Comparison of ENCODE assay signal across 21 cellular contexts in the genomic region with DNA sequence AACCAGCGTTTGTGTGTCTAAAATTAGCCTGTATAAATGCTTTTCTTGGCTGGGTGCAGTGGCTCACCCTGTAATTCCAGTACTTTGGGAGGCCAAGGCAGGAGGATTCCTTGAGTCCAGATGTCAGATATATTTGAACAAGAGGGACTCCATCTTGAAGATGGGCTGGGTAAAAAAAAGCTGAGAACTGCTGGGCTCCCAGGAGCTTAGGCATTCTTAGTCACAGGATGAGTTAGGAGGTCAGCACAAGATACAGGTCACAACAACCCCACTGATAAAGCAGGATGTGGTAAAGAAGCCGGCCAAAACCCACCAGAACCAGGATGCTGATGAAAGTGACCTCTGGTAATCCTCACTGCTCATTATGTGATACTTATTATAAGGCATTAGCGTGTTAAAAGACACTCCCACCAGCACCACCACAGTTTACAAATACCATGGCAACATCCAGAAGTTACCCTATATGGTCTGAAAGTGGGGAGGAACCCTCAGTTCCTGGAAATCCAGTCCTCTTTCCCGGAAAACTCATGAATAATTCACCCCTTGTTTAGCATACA. TPM values are rescaled to one million over a fixed set of nuclear protein-coding genes. Genes with fewer than 3 reads are reported as not detected.
A peak's percentile ranks its signal among the peaks of the same experiment; 100 is the strongest.
DNase-seq lines count a peak whose midpoint lies in the region; ATAC-seq, FAIRE-seq and TF ChIP-seq lines count a peak whose summit lies in the region.
"Had no signal": no experiment of that assay in that cellular context is flagged by ENCODE, and none has a peak within 500 bp of the region (broad histone marks: within the 10 kb centered on the region; RNA-seq: fewer than 3 reads in every experiment).

No MANE protein-coding gene starts in this region.

- no peak overlapping the region for H3K9ac ChIP-seq in endodermal cell (ENCODE audit: extremely low read depth, low read length, poor library complexity, severe bottlenecking)

- peaks cover 0 to 8% of the 10 kb centered on the region in 2 donors for H3K4me1 Mint-ChIP-seq in natural killer cell treated with Interleukin-12 subunit alpha and Interleukin-12 subunit beta and Interleukin-15 and Interleukin-18, amount 100 ng/mL, for 72 hours (ENCODE audit: low read depth in 2 of 2)
- H3K4me1 Mint-ChIP-seq in endodermal cell, result peaks cover 5% of the 10 kb centered on the region

- H3K27ac Mint-ChIP-seq in natural killer cell treated with Interleukin-12 subunit alpha and Interleukin-12 subunit beta and Interleukin-15 and Interleukin-18, amount 100 ng/mL, for 72 hours, result no peak overlapping the region
- no peak overlapping the region for H3K27ac Mint-ChIP-seq in endodermal cell
- H3K27ac Mint-ChIP-seq: activated CD4-positive, alpha-beta memory T cell treated with anti-CD3 and anti-CD28 coated beads, Interleukin-2, amount 10 ng/mL, durations not matched to agents 7 days and 5 days; activated T-helper 1 cell treated with anti-CD3 and anti-CD28 coated beads, Interleukin-12 subunit alpha, Interleukin-12 subunit beta, Interleukin-2, Interleukin-4 antibody, amounts not matched to agents 30 ng/mL and 10 ng/mL and 1 ng/mL, durations not matched to agents 14 hours and 24 hours and 36 hours; immature natural killer cell had no signal

- no peak overlapping the region for H3K27ac ChIP-seq in endodermal cell (ENCODE audit: low read depth, low read length)
- H3K27ac ChIP-seq: gastrocnemius medialis had no signal

- H3K27me3 Mint-ChIP-seq in natural killer cell treated with Interleukin-12 subunit alpha and Interleukin-12 subunit beta and Interleukin-15 and Interleukin-18, amount 100 ng/mL, for 72 hours, result peaks cover 0 to 6% of the 10 kb centered on the region in 2 donors
- peaks cover 10% of the 10 kb centered on the region for H3K27me3 Mint-ChIP-seq in endodermal cell (ENCODE audit: insufficient read depth)

- TF ChIP-seq CTCF in bronchial epithelial cell (IDR thresholded peaks at IDR 0.05; ENCODE audit: insufficient read depth, low read length, severe bottlenecking) (no peak), endodermal cell (conservative IDR thresholded peaks at IDR 0.05) (no peak)

- H3K36me3 Mint-ChIP-seq in natural killer cell treated with Interleukin-12 subunit alpha and Interleukin-12 subunit beta and Interleukin-15 and Interleukin-18, amount 100 ng/mL, for 72 hours, result no peaks in the 10 kb centered on the region
- peaks cover 3% of the 10 kb centered on the region for H3K36me3 Mint-ChIP-seq in endodermal cell (ENCODE audit: low read depth)
- H3K36me3 Mint-ChIP-seq: immature natural killer cell had no signal

- H3K27me3 ChIP-seq in bronchial epithelial cell (ENCODE audit: control insufficient read depth, insufficient read depth, low read length), result no peaks in the 10 kb centered on the region
- H3K27me3 ChIP-seq in endodermal cell (ENCODE audit: control insufficient read depth, insufficient read depth, low read length, poor library complexity, severe bottlenecking), result no peaks in the 10 kb centered on the region
- H3K27me3 ChIP-seq: gastrocnemius medialis had no signal

- 88 to 93% methylated on average over 4 of the region's 4 CpGs for WGBS in endodermal cell (ENCODE audit: insufficient coverage in 1 of 2, insufficient read length in 1 of 2), 2 experiments

- H3K9me3 ChIP-seq in endodermal cell (ENCODE audit: control insufficient read depth, low read length), result peaks cover 23% of the 10 kb centered on the region
- H3K9me3 ChIP-seq: gastrocnemius medialis, mucosa of descending colon had no signal

- no peaks in the 10 kb centered on the region for H3K36me3 ChIP-seq in bronchial epithelial cell (ENCODE audit: control insufficient read depth, insufficient read depth, low read length)
- H3K36me3 ChIP-seq in endodermal cell (ENCODE audit: control insufficient read depth, insufficient read depth, low read length), result no peaks in the 10 kb centered on the region
- H3K36me3 ChIP-seq: gastrocnemius medialis had no signal

- DNase-seq in EH (ENCODE audit: low read depth) (peak; percentile 80), M059J (ENCODE audit: low read depth) (peak; percentile 87), bronchial epithelial cell (ENCODE audit: low read depth) (peak; percentile 68), endodermal cell (no peak), Ammon's horn (ENCODE audit: low spot score) (no peak)
- no peak for DNase-seq in natural killer cell treated with Interleukin-12 subunit alpha and Interleukin-12 subunit beta and Interleukin-15 and Interleukin-18, amount 100 ng/mL, for 72 hours (ENCODE audit: low spot score)
- DNase-seq: activated CD4-positive, alpha-beta memory T cell treated with anti-CD3 and anti-CD28 coated beads, Interleukin-2, amount 10 ng/mL, durations not matched to agents 7 days and 5 days; AML-193; amygdala; DMS79 treated with DMSO at 0.1 percent for 48 hours; gastrocnemius medialis; immature natural killer cell; mucosa of descending colon; NCI-H2171; substantia nigra had no signal

- ATAC-seq in natural killer cell treated with Interleukin-12 subunit alpha and Interleukin-12 subunit beta and Interleukin-15 and Interleukin-18, amount 100 ng/mL, for 72 hours, result peak; percentile 53
- ATAC-seq in HG03097 (IDR thresholded peaks at IDR 0.05; ENCODE audit: low FRiP score, unreplicated experiment), result no peak
- ATAC-seq in GM18873 (IDR thresholded peaks at IDR 0.05; ENCODE audit: low FRiP score, unreplicated experiment), result no peak
- ATAC-seq: gastrocnemius medialis, mucosa of descending colon had no signal

- no peaks in the 10 kb centered on the region for H3K9me3 Mint-ChIP-seq in natural killer cell treated with Interleukin-12 subunit alpha and Interleukin-12 subunit beta and Interleukin-15 and Interleukin-18, amount 100 ng/mL, for 72 hours
- H3K9me3 Mint-ChIP-seq in endodermal cell, result peaks cover 44% of the 10 kb centered on the region
- H3K9me3 Mint-ChIP-seq: immature natural killer cell had no signal

- H3K4me3 Mint-ChIP-seq in natural killer cell treated with Interleukin-12 subunit alpha and Interleukin-12 subunit beta and Interleukin-15 and Interleukin-18, amount 100 ng/mL, for 72 hours, result no peak overlapping the region
- no peak overlapping the region for H3K4me3 Mint-ChIP-seq in endodermal cell
- H3K4me3 Mint-ChIP-seq: activated CD4-positive, alpha-beta memory T cell treated with anti-CD3 and anti-CD28 coated beads, Interleukin-2, amount 10 ng/mL, durations not matched to agents 7 days and 5 days; activated T-helper 1 cell treated with anti-CD3 and anti-CD28 coated beads, Interleukin-12 subunit alpha, Interleukin-12 subunit beta, Interleukin-2, Interleukin-4 antibody, amounts not matched to agents 30 ng/mL and 10 ng/mL and 1 ng/mL, durations not matched to agents 14 hours and 24 hours and 36 hours; immature natural killer cell had no signal

- H3K4me3 ChIP-seq in bronchial epithelial cell (ENCODE audit: low read depth, low read length) (no peak overlapping the region), endodermal cell (ENCODE audit: low read length) (no peak overlapping the region)
- H3K4me3 ChIP-seq: gastrocnemius medialis, mucosa of descending colon had no signal

- FAIRE-seq in bronchial epithelial cell (lab: Jason Lieb, UNC), result no peak
- FAIRE-seq: GM12891, HTR-8/SVneo, TTC549 had no signal

- no peaks in the 10 kb centered on the region for H3K4me1 ChIP-seq in endodermal cell (ENCODE audit: control insufficient read depth, insufficient read depth, low read length)
- H3K4me1 ChIP-seq: gastrocnemius medialis had no signal

RNA-seq across cellular contexts. Expression of a gene that starts 36.2 kb away (rescaled TPM):
- total RNA-seq in M059J (2014; rRNA removed; shearing (Covaris generic)), result 26.4 and 28.0 TPM in 2 replicates
- total RNA-seq in bronchial epithelial cell (5.0 and 9.5 TPM in 2 replicates), endodermal cell (10 to 100 TPM; 63.5 to 65.6 TPM)
- 10 to 100 TPM; 17.2 to 24.5 TPM for total RNA-seq in natural killer cell treated with Interleukin-12 subunit alpha and Interleukin-12 subunit beta and Interleukin-15 and Interleukin-18, amount 100 ng/mL, for 72 hours
- polyA plus RNA-seq in endodermal cell (2013, experiment 1 of 2), result 45.9 TPM
- polyA plus RNA-seq in endodermal cell (2013, experiment 2 of 2), result 37.8 TPM

RNA-seq across cellular contexts. Expression of a gene that starts 48.1 kb away (rescaled TPM):
- total RNA-seq in M059J (2014; rRNA removed; shearing (Covaris generic)), result 7.4 and 9.2 TPM in 2 replicates
- total RNA-seq in bronchial epithelial cell (under 0.01 TPM in 2 replicates), endodermal cell (under 1 TPM in 1 of 2 donors, not detected in 1; 0.09 TPM)
- total RNA-seq in natural killer cell treated with Interleukin-12 subunit alpha and Interleukin-12 subunit beta and Interleukin-15 and Interleukin-18, amount 100 ng/mL, for 72 hours, result 1 to 10 TPM; 2.3 to 3.5 TPM
- polyA plus RNA-seq in endodermal cell (2013, experiment 1 of 2), result 0.14 TPM
- 0.21 TPM for polyA plus RNA-seq in endodermal cell (2013, experiment 2 of 2)
- total RNA-seq: activated T-helper 1 cell treated with anti-CD3 and anti-CD28 coated beads, Interleukin-12 subunit alpha, Interleukin-12 subunit beta, Interleukin-2, Interleukin-4 antibody, amounts not matched to agents 30 ng/mL and 10 ng/mL and 1 ng/mL, durations not matched to agents 14 hours and 24 hours and 36 hours had no signal

Comparison
In these comparisons a context has a peak if more than half of its experiments do, and no peak if none do; other contexts are left out.
1. DNase-seq: peak in EH (single experiment), M059J (single experiment) and bronchial epithelial cell (single experiment); none in natural killer cell treated with Interleukin-12 subunit alpha and Interleukin-12 subunit beta and Interleukin-15 and Interleukin-18, amount 100 ng/mL, for 72 hours (single experiment), endodermal cell (single experiment) and Ammon's horn (single experiment).
2. ATAC-seq: peak in natural killer cell treated with Interleukin-12 subunit alpha and Interleukin-12 subunit beta and Interleukin-15 and Interleukin-18, amount 100 ng/mL, for 72 hours (2 of 2); none in HG03097 (single experiment) and GM18873 (single experiment).